In the genomic region with DNA sequence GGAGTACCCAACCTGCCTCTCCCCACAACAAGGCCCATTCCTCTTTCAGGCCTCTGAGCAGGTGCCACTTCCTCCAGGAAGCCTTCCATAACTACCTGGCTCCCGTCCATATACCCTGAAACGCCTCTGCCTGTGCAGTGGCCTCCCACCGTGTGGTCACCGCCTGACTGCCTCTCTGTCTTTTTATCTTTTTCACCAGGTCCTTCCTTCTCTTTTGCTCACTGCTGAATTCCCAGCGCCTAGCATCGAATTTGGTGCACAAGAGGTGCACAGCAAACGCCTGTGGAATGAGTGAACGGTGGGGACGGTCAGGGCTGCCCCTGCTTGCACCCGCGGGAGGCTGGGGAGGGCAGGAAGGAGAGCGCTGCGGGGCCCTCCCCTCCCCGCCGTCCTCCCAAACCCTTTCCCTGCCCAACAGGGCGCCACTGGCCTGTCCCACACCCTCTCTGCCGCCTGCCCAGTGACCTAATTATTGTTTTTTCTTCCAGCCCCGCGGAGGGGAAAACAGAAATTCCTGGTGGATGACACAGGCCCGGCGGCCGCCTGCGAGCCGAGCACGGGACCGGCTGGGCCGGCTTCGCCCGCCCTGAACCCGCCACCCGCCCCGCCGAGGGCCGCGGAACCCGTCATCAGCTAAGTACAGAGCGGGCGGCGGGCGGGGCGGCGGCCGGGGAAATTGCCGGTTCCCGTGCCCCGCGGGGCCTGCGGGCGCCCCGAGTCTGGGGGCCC, we compare ENCODE assay signal across 8 cellular contexts.
DNase-seq lines count a peak whose midpoint lies in the region; ATAC-seq and TF ChIP-seq lines count a peak whose summit lies in the region.

No MANE protein-coding gene starts in this region.

- peak overlapping the region; percentile 58 for H3K4me3 ChIP-seq in WI38 (ENCODE audit: low read depth, low read length)
- peak overlapping the region; percentile 55 for H3K4me3 ChIP-seq in epithelial cell of proximal tubule (ENCODE audit: low read depth, low read length)
- H3K4me3 ChIP-seq in testis, result peak overlapping the region; percentile 44 to 60

- H3K27me3 ChIP-seq in testis, result no peaks in the 10 kb centered on the region

- peak overlapping the region; percentile 69 to 92 for H3K27ac ChIP-seq in testis

- ATAC-seq in HG02884 (IDR thresholded peaks at IDR 0.05; ENCODE audit: unreplicated experiment), result no peak

- TF ChIP-seq CTCF in WI38 (IDR thresholded peaks at IDR 0.05; ENCODE audit: low read depth, low read length) (no peak), epithelial cell of proximal tubule (conservative IDR thresholded peaks at IDR 0.05; ENCODE audit: low read depth, low read length) (no peak), testis (IDR thresholded peaks at IDR 0.05) (no peak)

- H3K4me1 ChIP-seq in testis, result peaks cover 7% of the 10 kb centered on the region

- in situ Hi-C loops in ACHN (cut with HindIII; ENCODE audit: low pct_ligation_motif_present, low pct_unique_long_range_greater_than_20kb, low sequenced_read_pairs), result no loop called here

- H3K36me3 ChIP-seq in testis (ENCODE audit: low read depth, missing control alignments), result no peaks in the 10 kb centered on the region

- H3K9me3 ChIP-seq in testis, result no peaks in the 10 kb centered on the region

- TF ChIP-seq POLR2A in testis (IDR thresholded peaks at IDR 0.05), result no peak

- intact Hi-C loops in testis (cut with DNase I; ENCODE audit: low total_unique reads), result loop anchor here (10.0 kb wide), 1 partner anchor 137 kb away; the partner anchor contains the start of gene SMAD6

- 4% methylated on average over 33 to 37 of the region's 50 CpGs for WGBS in testis, 2 donors

- DNase-seq in ACHN (peak; percentile 89), GOT3 (lab: John Stamatoyannopoulos, UW) (peak; percentile 65), epithelial cell of proximal tubule (ENCODE audit: low read depth) (peak; percentile 45), mesenteric fat pad (ENCODE audit: low spot score) (peak; percentile 93), testis (peak; percentile 78), GDM1 (lab: John Stamatoyannopoulos, UW) (no peak)
